ENCODE assay signal across 1 cellular context in genomic region chr1:211843507-211844298, GRCh38.
TF ChIP-seq lines count a peak whose summit lies in the region.

No MANE protein-coding gene starts in this region.

TF ChIP-seq in A549, 52 proteins besides CTCF, POLR2A, EP300 and RAD21 (continued from another document):
- TF ChIP-seq HOXB5 (CRISPR knock-in tag; IDR thresholded peaks at IDR 0.05) = no peak
- TF ChIP-seq, protein P1, sequence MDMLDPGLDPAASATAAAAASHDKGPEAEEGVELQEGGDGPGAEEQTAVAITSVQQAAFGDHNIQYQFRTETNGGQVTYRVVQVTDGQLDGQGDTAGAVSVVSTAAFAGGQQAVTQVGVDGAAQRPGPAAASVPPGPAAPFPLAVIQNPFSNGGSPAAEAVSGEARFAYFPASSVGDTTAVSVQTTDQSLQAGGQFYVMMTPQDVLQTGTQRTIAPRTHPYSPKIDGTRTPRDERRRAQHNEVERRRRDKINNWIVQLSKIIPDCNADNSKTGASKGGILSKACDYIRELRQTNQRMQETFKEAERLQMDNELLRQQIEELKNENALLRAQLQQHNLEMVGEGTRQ (IDR thresholded peaks at IDR 0.05) = no peak
- no peak for TF ChIP-seq MYC (IDR thresholded peaks at IDR 0.05; ENCODE audit: borderline replicate concordance, low read length)
- TF ChIP-seq CHD4 (IDR thresholded peaks at IDR 0.05; ENCODE audit: borderline replicate concordance) = no peak
- TF ChIP-seq, protein P2, sequence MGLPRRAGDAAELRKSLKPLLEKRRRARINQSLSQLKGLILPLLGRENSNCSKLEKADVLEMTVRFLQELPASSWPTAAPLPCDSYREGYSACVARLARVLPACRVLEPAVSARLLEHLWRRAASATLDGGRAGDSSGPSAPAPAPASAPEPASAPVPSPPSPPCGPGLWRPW (IDR thresholded peaks at IDR 0.05) = no peak
